ENCODE assay signal across 11 cellular contexts in genomic region chr6:149468179-149468578, GRCh38. TPM values are rescaled to one million over a fixed set of nuclear protein-coding genes. Genes with fewer than 3 reads are reported as not detected.
DNase-seq lines count a peak whose midpoint lies in the region; ATAC-seq and TF ChIP-seq lines count a peak whose summit lies in the region.
"Had no signal": no experiment of that assay in that cellular context is flagged by ENCODE, and none has a peak within 500 bp of the region (broad histone marks: within the 10 kb centered on the region; RNA-seq: fewer than 3 reads in every experiment).

No MANE protein-coding gene starts in this region.

- no peaks in the 10 kb centered on the region for H4K20me1 ChIP-seq in GM23338 (replicated peaks; ENCODE audit: insufficient read depth)

- CTCF ChIA-PET in activated CD4-positive, alpha-beta T cell treated with anti-CD3 and anti-CD28 coated beads, Interleukin-2, amount 10 ng/mL, durations not matched to agents 7 days and 5 days (lab: Charles Lee) = interaction anchor here (0.8 kb wide), 1 partner anchor 15 kb away, joined by 4 read pairs; no protein-coding TSS in a partner anchor

- H3F3A ChIP-seq in GM23338 (replicated peaks; ENCODE audit: low read depth) = no peaks in the 10 kb centered on the region

- H3K4me1 ChIP-seq in GM23338 (ENCODE audit: insufficient read depth) = no peaks in the 10 kb centered on the region

- no peaks in the 10 kb centered on the region for H3K79me2 ChIP-seq in GM23338 (replicated peaks; ENCODE audit: insufficient read depth)

- no peak overlapping the region for H3K4me2 ChIP-seq in GM23338

- peak; percentile 74 for TF ChIP-seq POLR2A in Raji (IDR thresholded peaks at IDR 0.05; ENCODE audit: insufficient read depth, low read depth, low read length)

- no peaks in the 10 kb centered on the region for H3K27me3 ChIP-seq in GM23338 (ENCODE audit: insufficient read depth)

- no peak overlapping the region for H3K27ac ChIP-seq in GM23338 (ENCODE audit: low read depth)

- no peak for DNase-seq in activated CD4-positive, alpha-beta T cell treated with anti-CD3 and anti-CD28 coated beads, Interleukin-2, amount 10 ng/mL, durations not matched to agents 7 days and 5 days
- DNase-seq in activated CD4-positive, alpha-beta T cell treated with anti-CD3 and anti-CD28 coated beads, Interleukin-2, amount 50 U/mL, for 4 hours = no peak
- DNase-seq in stimulated activated effector memory CD8-positive, alpha-beta T cell treated with anti-CD3 and anti-CD28 coated beads, Interleukin-12 subunit alpha, Interleukin-12 subunit beta, amount 100 ng/mL, for 72 hours (ENCODE audit: low spot score in 2 of 2) = no peak
- DNase-seq in AG08396 (ENCODE audit: low spot score) (no peak), NCI-H1092 (lab: John Stamatoyannopoulos, UW) (no peak), GM23338 (ENCODE audit: low spot score) (no peak)
- DNase-seq: KG1, NCI-H510A treated with DMSO at 0.1 percent for 48 hours had no signal

- no peak for TF ChIP-seq CTCF in GM23338 (conservative IDR thresholded peaks at IDR 0.05; ENCODE audit: low read depth in 2 of 2)

- H3K4me3 ChIP-seq in GM23338 = no peak overlapping the region

- H3K4me3 Mint-ChIP-seq in activated CD4-positive, alpha-beta T cell treated with anti-CD3 and anti-CD28 coated beads, Interleukin-2, amount 10 ng/mL, durations not matched to agents 7 days and 5 days = no peak overlapping the region
- peak overlapping the region; percentile 33 for H3K4me3 Mint-ChIP-seq in stimulated activated effector memory CD8-positive, alpha-beta T cell treated with anti-CD3 and anti-CD28 coated beads, Interleukin-12 subunit alpha, Interleukin-12 subunit beta, amount 100 ng/mL, for 72 hours
- no peak overlapping the region for H3K4me3 Mint-ChIP-seq in GM23338

- POLR2A ChIA-PET in activated CD4-positive, alpha-beta T cell treated with anti-CD3 and anti-CD28 coated beads, Interleukin-2, amount 10 ng/mL, durations not matched to agents 7 days and 5 days (lab: Charles Lee) = no interaction called here

- ATAC-seq in GM21737 (IDR thresholded peaks at IDR 0.05; ENCODE audit: unreplicated experiment) = peak; percentile 26
- no peak for ATAC-seq in stimulated activated effector memory CD8-positive, alpha-beta T cell treated with anti-CD3 and anti-CD28 coated beads, Interleukin-12 subunit alpha, Interleukin-12 subunit beta, amount 100 ng/mL, for 72 hours
- ATAC-seq in GM23338 = no peak

- no peaks in the 10 kb centered on the region for H3K27me3 Mint-ChIP-seq in activated CD4-positive, alpha-beta T cell treated with anti-CD3 and anti-CD28 coated beads, Interleukin-2, amount 10 ng/mL, durations not matched to agents 7 days and 5 days
- peaks cover 10% of the 10 kb centered on the region for H3K27me3 Mint-ChIP-seq in GM23338 (ENCODE audit: insufficient read depth, low read depth, poor library complexity)

- H3K4me1 Mint-ChIP-seq in activated CD4-positive, alpha-beta T cell treated with anti-CD3 and anti-CD28 coated beads, Interleukin-2, amount 10 ng/mL, durations not matched to agents 7 days and 5 days = peaks cover 47% of the 10 kb centered on the region
- peaks cover 60% of the 10 kb centered on the region for H3K4me1 Mint-ChIP-seq in stimulated activated effector memory CD8-positive, alpha-beta T cell treated with anti-CD3 and anti-CD28 coated beads, Interleukin-12 subunit alpha, Interleukin-12 subunit beta, amount 100 ng/mL, for 72 hours
- peaks cover 2% of the 10 kb centered on the region; the same call in 1 of the 3 replicates for H3K4me1 Mint-ChIP-seq in GM23338

- peaks cover 14% of the 10 kb centered on the region for H3K36me3 Mint-ChIP-seq in activated CD4-positive, alpha-beta T cell treated with anti-CD3 and anti-CD28 coated beads, Interleukin-2, amount 10 ng/mL, durations not matched to agents 7 days and 5 days (ENCODE audit: low read depth)
- H3K36me3 Mint-ChIP-seq in stimulated activated effector memory CD8-positive, alpha-beta T cell treated with anti-CD3 and anti-CD28 coated beads, Interleukin-12 subunit alpha, Interleukin-12 subunit beta, amount 100 ng/mL, for 72 hours = peaks cover 100% of the 10 kb centered on the region
- no peaks in the 10 kb centered on the region for H3K36me3 Mint-ChIP-seq in GM23338 (ENCODE audit: low read depth)

- H3K9me3 Mint-ChIP-seq in activated CD4-positive, alpha-beta T cell treated with anti-CD3 and anti-CD28 coated beads, Interleukin-2, amount 10 ng/mL, durations not matched to agents 7 days and 5 days = no peaks in the 10 kb centered on the region
- no peaks in the 10 kb centered on the region for H3K9me3 Mint-ChIP-seq in stimulated activated effector memory CD8-positive, alpha-beta T cell treated with anti-CD3 and anti-CD28 coated beads, Interleukin-12 subunit alpha, Interleukin-12 subunit beta, amount 100 ng/mL, for 72 hours
- H3K9me3 Mint-ChIP-seq in GM23338 = no peaks in the 10 kb centered on the region

- no peak overlapping the region for H2AFZ ChIP-seq in GM23338

- H3K36me3 ChIP-seq in GM23338 (ENCODE audit: insufficient read depth) = no peaks in the 10 kb centered on the region

- peak overlapping the region; percentile 15 for H3K27ac Mint-ChIP-seq in activated CD4-positive, alpha-beta T cell treated with anti-CD3 and anti-CD28 coated beads, Interleukin-2, amount 10 ng/mL, durations not matched to agents 7 days and 5 days
- peak overlapping the region; percentile 80 for H3K27ac Mint-ChIP-seq in stimulated activated effector memory CD8-positive, alpha-beta T cell treated with anti-CD3 and anti-CD28 coated beads, Interleukin-12 subunit alpha, Interleukin-12 subunit beta, amount 100 ng/mL, for 72 hours
- no peak overlapping the region; the same call in 1 of the 2 replicates for H3K27ac Mint-ChIP-seq in GM23338

- H3K9me2 ChIP-seq in GM23338 (ENCODE audit: insufficient read depth) = no peaks in the 10 kb centered on the region

TF ChIP-seq in GM23338, 12 proteins besides CTCF, POLR2A, EP300 and RAD21:
- no peak for TF ChIP-seq POLR2AphosphoS5 (IDR thresholded peaks at IDR 0.05; ENCODE audit: low read depth)

RNA-seq across cellular contexts. Expression of gene ZC3H12D, which starts 16.6 kb away (rescaled TPM):
- 10 to 100 TPM; 10.7 to 16.5 TPM for total RNA-seq in activated CD4-positive, alpha-beta T cell treated with anti-CD3 and anti-CD28 coated beads, Interleukin-2, amount 10 ng/mL, durations not matched to agents 7 days and 5 days
- total RNA-seq in GM23338 (2014; rRNA removed; shearing (Covaris generic)) = 0.04 and 0.07 TPM in 2 replicates
- not detected in 2 replicates for polyA plus RNA-seq in GM23338 (2016; fragmentation: Nextera tagmentation; extraction: Ambion mirVana)
- total RNA-seq: kidney epithelial cell had no signal

Comparison
In these comparisons a context has a peak if more than half of its experiments do, and no peak if none do; other contexts are left out.
1. RNA of gene ZC3H12D, which starts 16.6 kb away (total RNA-seq): 10.7 to 16.5 TPM in activated CD4-positive, alpha-beta T cell treated with anti-CD3 and anti-CD28 coated beads, Interleukin-2, amount 10 ng/mL, durations not matched to agents 7 days and 5 days; 0.04 to 0.07 TPM in GM23338; every median in the first group is over 10 times any median in the second.